1 cellular context compared by ENCODE assay signal in genomic region chr20:43514062-43514971, GRCh38.
TF ChIP-seq lines count a peak whose summit lies in the region.

No MANE protein-coding gene starts in this region.

TF ChIP-seq in GM12878, 131 proteins besides CTCF, POLR2A, EP300 and RAD21 (continued from another document and continues in another):
- TF ChIP-seq PBX3 (IDR thresholded peaks at IDR 0.05; ENCODE audit: insufficient replicate concordance, low read depth, low read length) (no peak), PKNOX1 (IDR thresholded peaks at IDR 0.05) (peak; percentile 59; the same call in 1 of the 2 replicates), CHD2 (IDR thresholded peaks at IDR 0.05; ENCODE audit: borderline replicate concordance, low read depth, low read length) (0 out of 2 replicates have a peak, but pooled peaks have one; percentile 11), CREB1 (IDR thresholded peaks at IDR 0.05; ENCODE audit: low read depth) (0 out of 2 replicates have a peak, but pooled peaks have one; percentile 25), ZNF207 (IDR thresholded peaks at IDR 0.05; ENCODE audit: borderline replicate concordance) (no peak), IRF3 (IDR thresholded peaks at IDR 0.05) (no peak), NR2C1 (IDR thresholded peaks at IDR 0.05) (no peak), YBX1 (IDR thresholded peaks at IDR 0.05) (no peak), REST (IDR thresholded peaks at IDR 0.05; ENCODE audit: low read depth, low read length) (no peak), CHD1 (IDR thresholded peaks at IDR 0.05; ENCODE audit: low read depth, low read length) (no peak), NR2F1 (conservative IDR thresholded peaks at IDR 0.05) (no peak), ZSCAN29 (IDR thresholded peaks at IDR 0.05) (no peak), FOS (IDR thresholded peaks at IDR 0.05; ENCODE audit: borderline replicate concordance, extremely low read depth, insufficient read length) (no peak), SPI1 (IDR thresholded peaks at IDR 0.05; ENCODE audit: borderline replicate concordance, insufficient read depth, low read depth, low read length) (peak; percentile 28; the same call in 1 of the 2 replicates), ZBED1 (IDR thresholded peaks at IDR 0.05; ENCODE audit: borderline replicate concordance) (no peak), STAT3 (IDR thresholded peaks at IDR 0.05; ENCODE audit: low read depth, low read length) (no peak), ZBTB33 (IDR thresholded peaks at IDR 0.05) (no peak), NR2C2 (IDR thresholded peaks at IDR 0.05; ENCODE audit: borderline replicate concordance, control insufficient read depth, insufficient read length, low read depth) (no peak), RB1 (IDR thresholded peaks at IDR 0.05; ENCODE audit: borderline replicate concordance) (0 out of 2 replicates have a peak, but pooled peaks have one; percentile 61), KLF5 (IDR thresholded peaks at IDR 0.05; ENCODE audit: partially characterized antibody) (no peak), CEBPB (IDR thresholded peaks at IDR 0.05; ENCODE audit: borderline replicate concordance in 1 of 2, low read depth in 2 of 2, low read length in 2 of 2) (no peak), BMI1 (IDR thresholded peaks at IDR 0.05; ENCODE audit: borderline replicate concordance) (no peak), ASH2L (IDR thresholded peaks at IDR 0.05; ENCODE audit: borderline replicate concordance, low read depth) (no peak), CBFB (IDR thresholded peaks at IDR 0.05; ENCODE audit: low read depth) (peak; percentile 36; the same call in 1 of the 2 replicates), SREBF2 (IDR thresholded peaks at IDR 0.05; ENCODE audit: low read length) (no peak), BHLHE40 (IDR thresholded peaks at IDR 0.05; ENCODE audit: borderline replicate concordance in 1 of 2, low read depth in 2 of 2, low read length in 1 of 2) (peak; percentile 39 to 48; a peak in 2 of 4 replicates), BRCA1 (IDR thresholded peaks at IDR 0.05; ENCODE audit: low read depth, low read length) (no peak), KAT2A (conservative IDR thresholded peaks at IDR 0.05; ENCODE audit: control insufficient read depth, low read depth, low read length) (no peak), ATF3 (IDR thresholded peaks at IDR 0.05; ENCODE audit: borderline replicate concordance, extremely low read depth, low read depth, low read length) (no peak), NBN (IDR thresholded peaks at IDR 0.05) (0 out of 2 replicates have a peak, but pooled peaks have one; percentile 53), FOXM1 (IDR thresholded peaks at IDR 0.05; ENCODE audit: low read depth, low read length) (no peak), JUND (IDR thresholded peaks at IDR 0.05; ENCODE audit: low read depth, low read length) (no peak), HDAC6 (IDR thresholded peaks at IDR 0.05; ENCODE audit: unreplicated experiment) (no peak), POU2F2 (IDR thresholded peaks at IDR 0.05; ENCODE audit: borderline replicate concordance, low read depth, low read length) (no peak), E2F4 (IDR thresholded peaks at IDR 0.05; ENCODE audit: low read depth, low read length) (no peak), RELA (IDR thresholded peaks at IDR 0.05; ENCODE audit: borderline replicate concordance, partially characterized antibody) (no peak), STAT1 (conservative IDR thresholded peaks at IDR 0.05) (no peak), PML (IDR thresholded peaks at IDR 0.05; ENCODE audit: low read length) (no peak), CHD4 (IDR thresholded peaks at IDR 0.05) (no peak), ZNF274 (IDR thresholded peaks at IDR 0.05; ENCODE audit: insufficient read depth, insufficient read length) (no peak), EZH2 (IDR thresholded peaks at IDR 0.05; ENCODE audit: borderline replicate concordance, control insufficient read depth, low read depth, low read length) (no peak), IKZF2 (IDR thresholded peaks at IDR 0.05) (no peak), SIN3A (IDR thresholded peaks at IDR 0.05; ENCODE audit: low read depth, low read length) (no peak), BCLAF1 (IDR thresholded peaks at IDR 0.05) (no peak), CEBPZ (IDR thresholded peaks at IDR 0.05; ENCODE audit: low read depth, low read length) (no peak), MYC (IDR thresholded peaks at IDR 0.05; ENCODE audit: insufficient read depth, insufficient read length, insufficient replicate concordance, low read length, severe bottlenecking) (no peak), USF2 (IDR thresholded peaks at IDR 0.05; ENCODE audit: borderline replicate concordance, low read depth, low read length) (no peak), TBL1XR1 (IDR thresholded peaks at IDR 0.05; ENCODE audit: low read depth, low read length) (no peak), MEF2A (IDR thresholded peaks at IDR 0.05; ENCODE audit: insufficient read depth, low read depth, low read length) (no peak), IRF4 (IDR thresholded peaks at IDR 0.05; ENCODE audit: low read depth, low read length) (no peak)
